23 cellular contexts compared by ENCODE assay signal in genomic region chr9:88661759-88662158, GRCh38.
DNase-seq lines count a peak whose midpoint lies in the region; ATAC-seq, FAIRE-seq and TF ChIP-seq lines count a peak whose summit lies in the region.
"Had no signal": no experiment of that assay in that cellular context is flagged by ENCODE, and none has a peak within 500 bp of the region (broad histone marks: within the 10 kb centered on the region; RNA-seq: fewer than 3 reads in every experiment).

No MANE protein-coding gene starts in this region.

- no peaks in the 10 kb centered on the region for H3K79me2 ChIP-seq in DND-41 (ENCODE audit: insufficient read depth, low read length)
- H3K79me2 ChIP-seq in HepG2 (ENCODE audit: insufficient read depth, low read length), result no peaks in the 10 kb centered on the region

- H3K4me3 ChIP-seq in DND-41 (ENCODE audit: low read depth in 1 of 2, low read length in 2 of 2) (no peak overlapping the region), cardiac fibroblast (replicated peaks in 1 of 2; ENCODE audit: low read depth in 2 of 2, low read length in 2 of 2) (no peak overlapping the region), HepG2 (replicated peaks in 1 of 3; ENCODE audit: insufficient read depth in 1 of 3, low read depth in 2 of 3, low read length in 3 of 3) (no peak overlapping the region)
- H3K4me3 ChIP-seq: spleen had no signal

- H3K4me1 ChIP-seq in DND-41 (ENCODE audit: insufficient read depth, low read length) (no peaks in the 10 kb centered on the region), HepG2 (ENCODE audit: insufficient read depth, low read length) (peaks cover 12% of the 10 kb centered on the region)
- H3K4me1 ChIP-seq: spleen had no signal

- DNase-seq in DND-41 (no peak), M059J (ENCODE audit: low read depth) (peak; percentile 41), cardiac fibroblast (ENCODE audit: low read depth in 2 of 2) (peak; percentile 38 to 63), HepG2 (ENCODE audit: low spot score) (peak; percentile 16), NCI-H1105 treated with DMSO at 0.1 percent for 48 hours (lab: John Stamatoyannopoulos, UW) (no peak), NCI-H748 treated with DMSO at 0.1 percent for 48 hours (lab: John Stamatoyannopoulos, UW) (no peak), DMS153 (lab: John Stamatoyannopoulos, UW) (no peak)
- DNase-seq: activated CD4-positive, CD25-positive, alpha-beta regulatory T cell treated with anti-CD3 and anti-CD28 coated beads, Interleukin-2, amount 50 U/mL, for 72 hours; activated naive CD4-positive, alpha-beta T cell; activated T-cell treated with anti-CD3 and anti-CD28 coated beads, Interleukin-2, amount 50 U/mL, for 1 hour; caudate nucleus; CD4-positive, alpha-beta memory T cell; DMS 273 treated with DMSO at 0.1 percent for 48 hours; Karpas-422; NCI-H1105; NCI-H2081 treated with DMSO at 0.1 percent for 48 hours; spleen; stimulated activated CD4-positive, alpha-beta T cell treated with anti-CD3 and anti-CD28 coated beads, Interleukin-4, amount 100 ng/mL, for 24 hours; stimulated activated naive CD8-positive, alpha-beta T cell treated with anti-CD3 and anti-CD28 coated beads, Interleukin-15, Interleukin-2, amounts not matched to agents 100 U/mL and 50 U/mL, for 24 hours; T-helper 9 cell had no signal

- no peaks in the 10 kb centered on the region for H3K36me3 ChIP-seq in DND-41 (ENCODE audit: insufficient read depth, low read length)
- H3K36me3 ChIP-seq in HepG2 (replicated peaks in 1 of 2; ENCODE audit: control insufficient read depth in 1 of 2, insufficient read depth in 2 of 2, low read length in 2 of 2), result no peaks in the 10 kb centered on the region
- H3K36me3 ChIP-seq: spleen had no signal

- POLR2A ChIA-PET in HepG2 (lab: Yijun Ruan, JAX), result no interaction called here

- ATAC-seq in DND-41 (ENCODE audit: insufficient read depth, low read depth), result no peak
- ATAC-seq in HepG2, result peak; percentile 47; the same call in 1 of the 3 replicates
- no peak for ATAC-seq in HG02610 (IDR thresholded peaks at IDR 0.05; ENCODE audit: unreplicated experiment)
- ATAC-seq: stimulated activated naive CD8-positive, alpha-beta T cell treated with anti-CD3 and anti-CD28 coated beads, Interleukin-15, Interleukin-2, amounts not matched to agents 100 U/mL and 50 U/mL, for 24 hours had no signal

- no TSS peak for BruUV-seq in HepG2 (replicated peaks; lab: Mats Ljungman, UMichigan)

- no peak overlapping the region for H3K27ac ChIP-seq in DND-41 (ENCODE audit: low read length)
- no peak overlapping the region for H3K27ac ChIP-seq in HepG2 (ENCODE audit: extremely low read length, insufficient read depth, low read length)
- H3K27ac ChIP-seq: spleen had no signal

- in situ Hi-C loops in HepG2 (cut with HindIII; ENCODE audit: extremely low pct_ligation_motif_present, low pct_unique_long_range_greater_than_20kb), result loop anchor here (5.0 to 10.0 kb wide), 3 partner anchors 76 to 341 kb away; no protein-coding TSS in a partner anchor

- H3K4me2 ChIP-seq in DND-41 (ENCODE audit: insufficient read depth, low read length) (no peak overlapping the region), HepG2 (ENCODE audit: low read depth, low read length) (no peak overlapping the region)

- CTCF ChIA-PET in HepG2 (lab: Yijun Ruan, JAX; ENCODE audit: low intra/inter-chr PET ratio, low total read pairs), result interaction anchor here (1.6 to 3.3 kb wide), 2 partner anchors 80 to 339 kb away, joined by 6 to 32 read pairs; no protein-coding TSS in a partner anchor

- H3K9ac ChIP-seq in DND-41 (ENCODE audit: low read depth, low read length), result no peak overlapping the region
- no peak overlapping the region for H3K9ac ChIP-seq in HepG2 (ENCODE audit: insufficient read depth, low read depth, low read length)

- intact Hi-C loops in HepG2 (cut with micrococcal nuclease; ENCODE audit: unreplicated experiment), result loop anchor here (2.0 to 5.0 kb wide), 2 partner anchors 69 to 213 kb away; no protein-coding TSS in a partner anchor

- H2AFZ ChIP-seq in DND-41 (ENCODE audit: low read depth, low read length) (no peak overlapping the region), HepG2 (ENCODE audit: low read length) (no peak overlapping the region)

- no peak for FAIRE-seq in HepG2 (lab: Jason Lieb, UNC)
- FAIRE-seq: HTR-8/SVneo, RCC 7860 had no signal

- H4K20me1 ChIP-seq in DND-41 (ENCODE audit: insufficient read depth, low read length), result no peaks in the 10 kb centered on the region
- no peaks in the 10 kb centered on the region for H4K20me1 ChIP-seq in HepG2 (ENCODE audit: insufficient read depth, low read length)

- TF ChIP-seq CTCF in DND-41 (IDR thresholded peaks at IDR 0.05; ENCODE audit: borderline replicate concordance, extremely low read depth, low read length, poor library complexity, severe bottlenecking) (peak; percentile 14), cardiac fibroblast (IDR thresholded peaks at IDR 0.05; ENCODE audit: low read depth, low read length) (no peak), HepG2 (CRISPR knock-in tag; IDR thresholded peaks at IDR 0.05) (peak; percentile 51)

- no peaks in the 10 kb centered on the region for H3K9me3 ChIP-seq in DND-41 (ENCODE audit: insufficient read depth, low read length, severe bottlenecking)
- H3K9me3 ChIP-seq in HepG2 (ENCODE audit: low read length), result no peaks in the 10 kb centered on the region
- H3K9me3 ChIP-seq: spleen had no signal

- TF ChIP-seq EP300 in HepG2 (IDR thresholded peaks at IDR 0.05; ENCODE audit: low read depth in 2 of 2, low read length in 2 of 2) (no peak), HepG2 (CRISPR knock-in tag; IDR thresholded peaks at IDR 0.05; ENCODE audit: borderline replicate concordance) (no peak)

- WGBS in HepG2 (ENCODE audit: low lambda C conversion rate), result 54% methylated on average over 3 of the region's 3 CpGs

- no peak for TF ChIP-seq POLR2A in HepG2 (IDR thresholded peaks at IDR 0.05; ENCODE audit: insufficient read depth in 1 of 2, low read depth in 2 of 2, low read length in 2 of 2)

- H3K27me3 ChIP-seq in DND-41 (ENCODE audit: insufficient read depth, low read length, poor library complexity), result peaks cover 3% of the 10 kb centered on the region
- no peaks in the 10 kb centered on the region for H3K27me3 ChIP-seq in HepG2 (ENCODE audit: control insufficient read depth in 1 of 2, insufficient read depth in 2 of 2, low read length in 2 of 2)
- H3K27me3 ChIP-seq: spleen had no signal

- TF ChIP-seq RAD21 in HepG2 (CRISPR knock-in tag; IDR thresholded peaks at IDR 0.05), result no peak

TF ChIP-seq in HepG2, 621 proteins besides CTCF, POLR2A, EP300 and RAD21:
- TF ChIP-seq STAG1 (CRISPR knock-in tag; IDR thresholded peaks at IDR 0.05) (peak; percentile 54), MNT (IDR thresholded peaks at IDR 0.05) (0 out of 2 replicates have a peak, but pooled peaks have one; percentile 25), IRF2 (CRISPR knock-in tag; IDR thresholded peaks at IDR 0.05) (no peak)

Comparison
In these comparisons a context has a peak if more than half of its experiments do, and no peak if none do; other contexts are left out.
1. DNase-seq: peak in M059J (single experiment), cardiac fibroblast (2 of 2) and HepG2 (single experiment); none in DND-41 (single experiment), NCI-H1105 treated with DMSO at 0.1 percent for 48 hours (single experiment), NCI-H748 treated with DMSO at 0.1 percent for 48 hours (single experiment) and DMS153 (single experiment).